ENCODE assay signal across 24 cellular contexts in the genomic region with DNA sequence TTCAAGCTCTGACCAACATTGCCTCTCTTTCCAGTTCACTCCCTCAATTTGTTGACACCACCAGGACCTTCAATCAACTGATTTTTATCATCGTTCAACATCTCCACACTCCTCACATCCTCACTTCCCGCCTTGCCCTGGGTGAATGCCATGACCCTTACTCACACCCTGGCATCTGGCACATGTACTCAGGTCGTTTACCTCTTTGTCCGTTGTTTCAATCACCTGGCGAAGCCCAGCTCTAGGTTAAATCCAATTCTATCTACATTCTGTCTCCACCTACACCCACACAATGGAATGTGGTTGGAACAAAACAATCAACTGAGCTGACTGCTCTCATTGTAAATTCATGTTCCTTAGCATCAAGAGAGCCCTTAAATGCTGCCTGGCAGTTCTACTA. TPM values are rescaled to one million over a fixed set of nuclear protein-coding genes. Genes with fewer than 3 reads are reported as not detected.
"Had no signal": no experiment of that assay in that cellular context is flagged by ENCODE, and none has a peak within 500 bp of the region (broad histone marks: within the 10 kb centered on the region; RNA-seq: fewer than 3 reads in every experiment).

No MANE protein-coding gene starts in this region.

- H3K9me3 Mint-ChIP-seq: mesothelial cell of epicardium; stimulated activated memory B cell treated with anti-CD40 and anti-IgM and Interleukin-4, amounts not matched to agents 10 μg/mL and 1 μg/mL and 100 μg/mL, for 72 hours had no signal

- H3K79me2 ChIP-seq: hepatocyte had no signal

- H2AFZ ChIP-seq: hepatocyte, neural progenitor cell had no signal

- H3K27ac ChIP-seq: colonic mucosa, hepatocyte, neural progenitor cell, ovary, tibial artery, upper lobe of right lung had no signal

- H3K36me3 Mint-ChIP-seq: mesothelial cell of epicardium, neural progenitor cell had no signal

- H3K4me2 ChIP-seq: hepatocyte, neural progenitor cell had no signal

- H3K9ac ChIP-seq: neural progenitor cell had no signal

- H3K27ac Mint-ChIP-seq: endodermal cell; mesothelial cell of epicardium; natural killer cell treated with Interleukin-12 subunit alpha and Interleukin-12 subunit beta and Interleukin-15 and Interleukin-18, amount 100 ng/mL, for 72 hours; neural progenitor cell; stimulated activated memory B cell treated with anti-CD40 and anti-IgM and Interleukin-4, amounts not matched to agents 10 μg/mL and 1 μg/mL and 100 μg/mL, for 72 hours; stimulated activated naive CD8-positive, alpha-beta T cell treated with anti-CD3 and anti-CD28 coated beads, Interleukin-15, Interleukin-2, amounts not matched to agents 100 ng/mL and 50 ng/mL, for 24 hours had no signal

- FAIRE-seq: endothelial cell of umbilical vein, small intestine had no signal

- DNase-seq: cerebellar nuclear complex; colonic mucosa; dermis blood vessel endothelial cell; endodermal cell; erythroblast; foreskin melanocyte; head of caudate nucleus; kidney glomerular epithelial cell; nucleus accumbens; ovary; right cardiac atrium; small intestine; stimulated activated CD4-positive, alpha-beta T cell treated with anti-CD3 and anti-CD28 coated beads, Interleukin-12 subunit alpha, Interleukin-12 subunit beta, amount 100 ng/mL, for 4 hours; stimulated activated CD4-positive, alpha-beta T cell treated with anti-CD3 and anti-CD28 coated beads, Interleukin-2, amount 100 ng/mL, for 48 hours; tibial artery; upper lobe of right lung had no signal

- H3K4me1 ChIP-seq: colonic mucosa had no signal

- H3K4me3 Mint-ChIP-seq: endodermal cell; mesothelial cell of epicardium; natural killer cell treated with Interleukin-12 subunit alpha and Interleukin-12 subunit beta and Interleukin-15 and Interleukin-18, amount 100 ng/mL, for 72 hours; neural progenitor cell; stimulated activated memory B cell treated with anti-CD40 and anti-IgM and Interleukin-4, amounts not matched to agents 10 μg/mL and 1 μg/mL and 100 μg/mL, for 72 hours; stimulated activated naive CD8-positive, alpha-beta T cell treated with anti-CD3 and anti-CD28 coated beads, Interleukin-15, Interleukin-2, amounts not matched to agents 100 ng/mL and 50 ng/mL, for 24 hours had no signal

- H3K9me3 ChIP-seq: colonic mucosa, ovary, upper lobe of right lung had no signal

- ATAC-seq: left lobe of liver; natural killer cell treated with Interleukin-12 subunit alpha and Interleukin-12 subunit beta and Interleukin-15 and Interleukin-18, amount 100 ng/mL, for 72 hours; right cardiac atrium; stimulated activated memory B cell treated with anti-CD40 and anti-IgM and Interleukin-4, amounts not matched to agents 10 μg/mL and 1 μg/mL and 100 μg/mL, for 72 hours; upper lobe of right lung had no signal

- H3K27me3 ChIP-seq: ovary had no signal

- H3K36me3 ChIP-seq: colonic mucosa, neural progenitor cell, ovary, tibial artery, upper lobe of right lung had no signal

- H3K4me3 ChIP-seq: colonic mucosa, hepatocyte, neural progenitor cell, ovary, tibial artery, upper lobe of right lung had no signal

RNA-seq across cellular contexts. Expression of a gene that starts 24.2 kb away (rescaled TPM):
- total RNA-seq: dermis blood vessel endothelial cell; endothelial cell of umbilical vein; mesothelial cell of epicardium; natural killer cell treated with Interleukin-12 subunit alpha and Interleukin-12 subunit beta and Interleukin-15 and Interleukin-18, amount 100 ng/mL, for 72 hours had no signal
